Comparison of ENCODE assay signal across 21 cellular contexts in the genomic region with DNA sequence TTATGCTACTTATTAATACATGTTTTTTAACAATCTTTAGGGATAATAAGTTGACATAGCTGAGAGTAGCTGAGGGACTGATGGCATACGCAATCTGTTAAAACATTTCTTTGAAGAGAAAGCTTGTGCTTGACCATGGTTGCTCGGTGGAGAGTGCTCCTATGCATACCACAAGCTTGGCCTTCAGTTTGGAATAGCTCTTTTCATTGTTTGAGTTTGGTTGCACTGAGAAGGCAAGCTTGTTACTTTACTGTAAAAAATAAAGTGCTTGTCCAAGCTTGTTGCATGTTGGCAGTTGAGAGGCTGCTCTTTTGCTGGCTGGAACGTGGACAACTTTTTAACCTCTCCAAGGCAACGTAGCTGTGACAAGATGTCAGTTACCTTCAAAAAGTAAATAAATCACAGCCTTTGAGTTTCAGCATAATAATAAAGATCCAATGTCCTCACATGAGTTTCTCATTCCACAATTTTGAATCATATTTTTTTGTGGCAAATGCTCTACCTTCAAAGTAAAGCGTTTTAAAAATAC.
"Had no signal": no experiment of that assay in that cellular context is flagged by ENCODE, and none has a peak within 500 bp of the region (broad histone marks: within the 10 kb centered on the region; RNA-seq: fewer than 3 reads in every experiment).

No MANE protein-coding gene starts in this region.

- H3K4me1 ChIP-seq: pancreas, right lobe of liver, upper lobe of left lung had no signal

- H3K36me3 ChIP-seq: neutrophil, pancreas, right lobe of liver, suprapubic skin, upper lobe of left lung had no signal

- ATAC-seq: activated CD4-positive, CD25-positive, alpha-beta regulatory T cell treated with anti-CD3 and anti-CD28 coated beads, Interleukin-2, amount 50 U/mL, for 24 hours; activated CD8-positive, alpha-beta T cell treated with anti-CD3 and anti-CD28 coated beads, Interleukin-2, amount 10 ng/mL, durations not matched to agents 7 days and 5 days; activated T-cell treated with anti-CD3 and anti-CD28 coated beads, Interleukin-2, amount 50 U/mL, for 4 hours; mucosa of descending colon; naive thymus-derived CD4-positive, alpha-beta T cell; pancreas; right lobe of liver; stimulated activated naive CD8-positive, alpha-beta T cell treated with anti-CD3 and anti-CD28 coated beads, Interleukin-15, amount 100 ng/mL, for 72 hours had no signal

- H3K9me3 ChIP-seq: mucosa of descending colon, neutrophil, pancreas, right lobe of liver, suprapubic skin, upper lobe of left lung had no signal

- H3K27me3 ChIP-seq: neutrophil, pancreas, right lobe of liver, suprapubic skin, upper lobe of left lung had no signal

- H3K27ac ChIP-seq: neutrophil, pancreas, right lobe of liver, suprapubic skin, upper lobe of left lung had no signal

- DNase-seq: activated CD4-positive, alpha-beta T cell treated with anti-CD3 and anti-CD28 coated beads, Interleukin-2, amount 10 ng/mL, durations not matched to agents 7 days and 5 days; activated CD8-positive, alpha-beta memory T cell treated with anti-CD3 and anti-CD28 coated beads, Interleukin-2, amount 50 U/mL, for 4 hours; activated CD8-positive, alpha-beta T cell treated with anti-CD3 and anti-CD28 coated beads, Interleukin-2, amount 10 ng/mL, durations not matched to agents 7 days and 5 days; activated naive CD4-positive, alpha-beta T cell treated with anti-CD3 and anti-CD28 coated beads, Interleukin-2, amount 50 U/mL, for 16 hours; activated T-cell treated with anti-CD3 and anti-CD28 coated beads, Interleukin-2, amount 50 U/mL, for 4 hours; aorta; effector CD8-positive, alpha-beta T cell; mesenchymal stem cell; mucosa of descending colon; naive thymus-derived CD4-positive, alpha-beta T cell; pancreas; right lobe of liver; small intestine; stimulated activated CD4-positive, alpha-beta T cell treated with anti-CD3 and anti-CD28 coated beads, Interleukin-15, amount 100 ng/mL, for 24 hours; stimulated activated CD4-positive, alpha-beta T cell treated with anti-CD3 and anti-CD28 coated beads, Interleukin-4, amount 100 ng/mL, for 1 hour; stimulated activated naive CD8-positive, alpha-beta T cell treated with anti-CD3 and anti-CD28 coated beads, Interleukin-15, amount 100 ng/mL, for 72 hours; T1000; upper lobe of left lung had no signal

- H3K4me3 ChIP-seq: mucosa of descending colon, pancreas, right lobe of liver, suprapubic skin, upper lobe of left lung had no signal
